In the genomic region with DNA sequence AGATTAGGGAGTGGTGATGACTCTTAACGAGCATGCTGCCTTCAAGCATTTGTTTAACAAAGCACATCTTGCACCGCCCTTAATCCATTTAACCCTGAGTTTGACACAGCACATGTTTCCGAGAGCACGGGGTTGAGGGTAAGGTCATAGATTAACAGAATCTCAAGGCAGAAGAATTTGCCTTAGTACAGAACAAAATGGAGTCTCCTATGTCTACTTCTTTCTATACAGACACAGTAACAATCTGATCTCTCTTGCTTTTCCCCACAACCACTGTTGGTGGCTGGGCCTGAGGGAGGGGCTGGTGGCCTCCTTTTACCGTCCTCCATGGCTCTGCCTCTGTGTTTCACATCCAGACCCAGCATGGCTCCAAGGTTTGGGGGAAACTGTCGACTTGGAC, we compare ENCODE assay signal across 1 cellular context.
A peak's percentile ranks its signal among the peaks of the same experiment; 100 is the strongest.
TF ChIP-seq lines count a peak whose summit lies in the region.
"Not testable (repeated sequence)": the region's sequence is repeated elsewhere in the genome, so short reads cannot be mapped to it uniquely, and the experiment has no call there.

No MANE protein-coding gene starts in this region.

TF ChIP-seq in A549, 52 proteins besides CTCF, POLR2A, EP300 and RAD21:
- peak; percentile 75 for TF ChIP-seq FOXS1 (CRISPR knock-in tag; IDR thresholded peaks at IDR 0.05)
- peak; percentile 96 for TF ChIP-seq HOXB13 (CRISPR knock-in tag; IDR thresholded peaks at IDR 0.05; ENCODE audit: low read depth)
- peak; percentile 94 for TF ChIP-seq EHF (CRISPR knock-in tag; IDR thresholded peaks at IDR 0.05)
- TF ChIP-seq FOSB (CRISPR knock-in tag; IDR thresholded peaks at IDR 0.05) = 0 out of 2 replicates have a peak, but pooled peaks have one; percentile 35
- TF ChIP-seq HOXB5 (CRISPR knock-in tag; IDR thresholded peaks at IDR 0.05) = peak; percentile 95
- TF ChIP-seq, protein P1, sequence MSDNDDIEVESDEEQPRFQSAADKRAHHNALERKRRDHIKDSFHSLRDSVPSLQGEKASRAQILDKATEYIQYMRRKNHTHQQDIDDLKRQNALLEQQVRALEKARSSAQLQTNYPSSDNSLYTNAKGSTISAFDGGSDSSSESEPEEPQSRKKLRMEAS (IDR thresholded peaks at IDR 0.05) = peak; percentile 22; the same call in 1 of the 2 replicates
- not testable (repeated sequence) for TF ChIP-seq FOSL2 (IDR thresholded peaks at IDR 0.05)
- TF ChIP-seq FOSL2 (CRISPR knock-in tag; IDR thresholded peaks at IDR 0.05) = 0 out of 2 replicates have a peak, but pooled peaks have one; percentile 13
- TF ChIP-seq, protein P2, sequence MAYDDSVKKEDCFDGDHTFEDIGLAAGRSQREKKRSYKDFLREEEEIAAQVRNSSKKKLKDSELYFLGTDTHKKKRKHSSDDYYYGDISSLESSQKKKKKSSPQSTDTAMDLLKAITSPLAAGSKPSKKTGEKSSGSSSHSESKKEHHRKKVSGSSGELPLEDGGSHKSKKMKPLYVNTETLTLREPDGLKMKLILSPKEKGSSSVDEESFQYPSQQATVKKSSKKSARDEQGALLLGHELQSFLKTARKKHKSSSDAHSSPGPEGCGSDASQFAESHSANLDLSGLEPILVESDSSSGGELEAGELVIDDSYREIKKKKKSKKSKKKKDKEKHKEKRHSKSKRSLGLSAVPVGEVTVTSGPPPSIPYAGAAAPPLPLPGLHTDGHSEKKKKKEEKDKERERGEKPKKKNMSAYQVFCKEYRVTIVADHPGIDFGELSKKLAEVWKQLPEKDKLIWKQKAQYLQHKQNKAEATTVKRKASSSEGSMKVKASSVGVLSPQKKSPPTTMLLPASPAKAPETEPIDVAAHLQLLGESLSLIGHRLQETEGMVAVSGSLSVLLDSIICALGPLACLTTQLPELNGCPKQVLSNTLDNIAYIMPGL (CRISPR knock-in tag; IDR thresholded peaks at IDR 0.05; ENCODE audit: borderline replicate concordance) = peak; percentile 31; the same call in 1 of the 2 replicates
- TF ChIP-seq ATOH8 (CRISPR knock-in tag; IDR thresholded peaks at IDR 0.05; ENCODE audit: low read depth) = peak; percentile 96
- peak; percentile 77; the same call in 1 of the 2 replicates for TF ChIP-seq ZSCAN20 (CRISPR knock-in tag; IDR thresholded peaks at IDR 0.05)
- peak; percentile 64; the same call in 1 of the 2 replicates for TF ChIP-seq RARB (CRISPR knock-in tag; IDR thresholded peaks at IDR 0.05)
- peak; percentile 68; the same call in 1 of the 2 replicates for TF ChIP-seq HOXA7 (CRISPR knock-in tag; IDR thresholded peaks at IDR 0.05)
- TF ChIP-seq ZNF302 (CRISPR knock-in tag; IDR thresholded peaks at IDR 0.05) = peak; percentile 93
- peak; percentile 95 for TF ChIP-seq HEYL (CRISPR knock-in tag; IDR thresholded peaks at IDR 0.05)
- TF ChIP-seq TP53 (CRISPR knock-in tag; IDR thresholded peaks at IDR 0.05) = peak; percentile 77; the same call in 1 of the 2 replicates
